9 cellular contexts compared by ENCODE assay signal in the genomic region with DNA sequence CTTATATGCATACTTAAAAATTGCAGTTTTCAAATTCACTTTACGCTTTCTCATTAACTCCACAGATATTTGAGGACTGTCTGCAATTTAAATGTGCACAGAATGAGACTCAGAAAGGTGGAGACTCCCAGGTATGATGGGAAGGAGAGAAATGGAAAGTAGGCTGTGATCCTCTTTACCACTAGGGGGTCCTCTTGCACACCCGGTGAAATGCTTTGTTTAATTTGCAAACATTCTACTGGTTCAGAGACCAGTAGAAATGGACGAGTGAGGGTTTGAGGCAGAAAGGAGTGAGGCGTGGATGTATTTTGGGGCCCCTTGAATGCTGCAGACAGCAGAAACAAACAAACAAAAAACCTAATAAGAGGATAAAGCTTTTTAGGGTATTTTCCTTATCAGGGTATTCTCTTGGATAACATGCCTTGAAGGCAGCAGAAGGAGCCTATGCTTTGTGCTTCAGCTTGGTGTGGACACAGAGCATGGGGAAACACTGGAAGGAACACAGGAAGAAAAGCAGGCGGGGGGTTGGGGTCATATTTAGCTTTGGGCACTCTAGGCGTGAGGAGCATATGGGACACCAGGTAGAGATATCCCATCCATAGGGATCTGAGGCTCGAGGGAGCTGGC.
DNase-seq lines count a peak whose midpoint lies in the region; ATAC-seq and TF ChIP-seq lines count a peak whose summit lies in the region.
"Had no signal": no experiment of that assay in that cellular context is flagged by ENCODE, and none has a peak within 500 bp of the region (broad histone marks: within the 10 kb centered on the region; RNA-seq: fewer than 3 reads in every experiment).

No MANE protein-coding gene starts in this region.

- peak; percentile 67 for ATAC-seq in GM21825 (IDR thresholded peaks at IDR 0.05; ENCODE audit: unreplicated experiment)
- ATAC-seq in HG03108 (IDR thresholded peaks at IDR 0.05; ENCODE audit: unreplicated experiment), result no peak
- no peak for ATAC-seq in GM18858 (IDR thresholded peaks at IDR 0.05; ENCODE audit: unreplicated experiment)
- ATAC-seq: naive thymus-derived CD4-positive, alpha-beta T cell had no signal

- TF ChIP-seq CTCF in fibroblast of mammary gland (conservative IDR thresholded peaks at IDR 0.05; ENCODE audit: control insufficient read depth, insufficient read depth, low read depth, low read length), result peak; percentile 59

- CTCF ChIA-PET in activated CD4-positive, alpha-beta memory T cell treated with anti-CD3 and anti-CD28 coated beads for 36 hours (lab: Charles Lee), result interaction anchor here (0.6 to 2.0 kb wide), 6 partner anchors 32 to 409 kb away, joined by 3 to 8 read pairs (median 3); no protein-coding TSS in a partner anchor
- CTCF ChIA-PET in activated CD4-positive, alpha-beta memory T cell treated with anti-CD3 and anti-CD28 coated beads, Interleukin-2, amount 10 ng/mL, durations not matched to agents 7 days and 5 days (lab: Charles Lee), result interaction anchor here (0.8 kb wide), 1 partner anchor 272 kb away, joined by 3 read pairs; no protein-coding TSS in a partner anchor

- H3K36me3 Mint-ChIP-seq in activated CD4-positive, alpha-beta memory T cell treated with anti-CD3 and anti-CD28 coated beads for 36 hours, result no peaks in the 10 kb centered on the region
- no peaks in the 10 kb centered on the region for H3K36me3 Mint-ChIP-seq in activated CD4-positive, alpha-beta memory T cell treated with anti-CD3 and anti-CD28 coated beads, Interleukin-2, amount 10 ng/mL, durations not matched to agents 7 days and 5 days (ENCODE audit: low read depth)
- H3K36me3 Mint-ChIP-seq: naive thymus-derived CD4-positive, alpha-beta T cell had no signal

- H3K27ac Mint-ChIP-seq in activated CD4-positive, alpha-beta memory T cell treated with anti-CD3 and anti-CD28 coated beads for 36 hours, result no peak overlapping the region
- H3K27ac Mint-ChIP-seq in activated CD4-positive, alpha-beta memory T cell treated with anti-CD3 and anti-CD28 coated beads, Interleukin-2, amount 10 ng/mL, durations not matched to agents 7 days and 5 days, result no peak overlapping the region
- H3K27ac Mint-ChIP-seq: naive thymus-derived CD4-positive, alpha-beta T cell had no signal

- peak; percentile 16 for DNase-seq in activated CD4-positive, alpha-beta memory T cell treated with anti-CD3 and anti-CD28 coated beads for 36 hours
- DNase-seq in activated CD4-positive, alpha-beta memory T cell treated with anti-CD3 and anti-CD28 coated beads, Interleukin-2, amount 10 ng/mL, durations not matched to agents 7 days and 5 days, result no peak
- DNase-seq in NCI-H187 treated with DMSO at 0.1 percent for 48 hours (lab: John Stamatoyannopoulos, UW) (peak; percentile 34), fibroblast of mammary gland (ENCODE audit: low read depth) (peak; percentile 13), kidney glomerular epithelial cell (lab: John Stamatoyannopoulos, UW) (no peak)

- no peak overlapping the region for H3K4me3 Mint-ChIP-seq in activated CD4-positive, alpha-beta memory T cell treated with anti-CD3 and anti-CD28 coated beads for 36 hours
- H3K4me3 Mint-ChIP-seq in activated CD4-positive, alpha-beta memory T cell treated with anti-CD3 and anti-CD28 coated beads, Interleukin-2, amount 10 ng/mL, durations not matched to agents 7 days and 5 days, result no peak overlapping the region
- H3K4me3 Mint-ChIP-seq: naive thymus-derived CD4-positive, alpha-beta T cell had no signal

- H3K27me3 Mint-ChIP-seq in activated CD4-positive, alpha-beta memory T cell treated with anti-CD3 and anti-CD28 coated beads for 36 hours, result peaks cover 2% of the 10 kb centered on the region
- no peaks in the 10 kb centered on the region for H3K27me3 Mint-ChIP-seq in activated CD4-positive, alpha-beta memory T cell treated with anti-CD3 and anti-CD28 coated beads, Interleukin-2, amount 10 ng/mL, durations not matched to agents 7 days and 5 days

- H3K4me3 ChIP-seq in fibroblast of mammary gland (ENCODE audit: control insufficient read depth, low read depth, low read length), result no peak overlapping the region

- intact Hi-C loops in activated CD4-positive, alpha-beta memory T cell treated with anti-CD3 and anti-CD28 coated beads for 36 hours (cut with micrococcal nuclease), result loop anchor here (1.0 kb wide), 3 partner anchors 145 to 627 kb away; no protein-coding TSS in a partner anchor

- peaks cover 4% of the 10 kb centered on the region for H3K4me1 Mint-ChIP-seq in activated CD4-positive, alpha-beta memory T cell treated with anti-CD3 and anti-CD28 coated beads for 36 hours (ENCODE audit: low read depth)
- H3K4me1 Mint-ChIP-seq in activated CD4-positive, alpha-beta memory T cell treated with anti-CD3 and anti-CD28 coated beads, Interleukin-2, amount 10 ng/mL, durations not matched to agents 7 days and 5 days, result no peaks in the 10 kb centered on the region
- H3K4me1 Mint-ChIP-seq: naive thymus-derived CD4-positive, alpha-beta T cell had no signal

- no peaks in the 10 kb centered on the region for H3K9me3 Mint-ChIP-seq in activated CD4-positive, alpha-beta memory T cell treated with anti-CD3 and anti-CD28 coated beads for 36 hours
- H3K9me3 Mint-ChIP-seq in activated CD4-positive, alpha-beta memory T cell treated with anti-CD3 and anti-CD28 coated beads, Interleukin-2, amount 10 ng/mL, durations not matched to agents 7 days and 5 days, result no peaks in the 10 kb centered on the region

- POLR2A ChIA-PET in activated CD4-positive, alpha-beta memory T cell treated with anti-CD3 and anti-CD28 coated beads for 36 hours (lab: Charles Lee), result no interaction called here
- POLR2A ChIA-PET in activated CD4-positive, alpha-beta memory T cell treated with anti-CD3 and anti-CD28 coated beads, Interleukin-2, amount 10 ng/mL, durations not matched to agents 7 days and 5 days (lab: Charles Lee), result no interaction called here

Comparison
In these comparisons a context has a peak if more than half of its experiments do, and no peak if none do; other contexts are left out.
1. DNase-seq: peak in activated CD4-positive, alpha-beta memory T cell treated with anti-CD3 and anti-CD28 coated beads for 36 hours (single experiment), NCI-H187 treated with DMSO at 0.1 percent for 48 hours (single experiment) and fibroblast of mammary gland (single experiment); none in activated CD4-positive, alpha-beta memory T cell treated with anti-CD3 and anti-CD28 coated beads, Interleukin-2, amount 10 ng/mL, durations not matched to agents 7 days and 5 days (single experiment) and kidney glomerular epithelial cell (single experiment).